9 cellular contexts compared by ENCODE assay signal in the genomic region with DNA sequence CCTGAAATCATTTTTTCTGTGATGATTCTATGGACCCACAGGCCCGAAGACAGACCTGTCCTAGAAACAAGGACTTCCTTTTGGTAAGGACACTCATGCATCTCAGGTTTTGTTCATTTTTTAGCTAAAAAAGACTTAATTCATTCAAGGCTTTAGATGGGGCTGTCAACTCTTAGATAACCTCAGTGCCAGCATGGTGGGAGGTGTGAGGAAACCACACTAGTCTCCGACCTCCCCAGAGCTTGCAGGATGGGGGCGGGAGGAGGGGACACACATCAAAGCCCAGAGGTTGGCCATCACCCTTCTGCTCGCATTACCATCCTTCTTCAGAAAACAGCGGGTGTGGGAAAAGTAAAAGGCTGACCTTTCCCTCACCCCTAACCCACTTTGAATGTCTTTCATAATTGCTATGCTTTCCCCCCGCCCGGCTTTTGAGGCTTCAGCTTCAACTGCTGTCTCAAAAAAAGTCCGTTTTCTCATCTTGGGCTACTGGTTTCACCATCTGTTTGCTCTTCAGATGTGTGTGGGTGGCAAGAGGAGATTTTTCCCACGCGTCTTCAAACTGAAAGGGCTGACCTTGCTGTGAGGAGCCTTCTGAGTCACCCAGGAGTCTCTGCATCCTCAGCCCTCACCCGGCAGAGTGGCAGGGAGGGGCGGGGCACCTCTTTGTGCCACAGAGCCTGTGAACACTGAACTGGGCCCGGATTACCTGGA. TPM values are rescaled to one million over a fixed set of nuclear protein-coding genes. Genes with fewer than 3 reads are reported as not detected.
DNase-seq lines count a peak whose midpoint lies in the region; ATAC-seq and TF ChIP-seq lines count a peak whose summit lies in the region.
"Had no signal": no experiment of that assay in that cellular context is flagged by ENCODE, and none has a peak within 500 bp of the region (broad histone marks: within the 10 kb centered on the region; RNA-seq: fewer than 3 reads in every experiment).

No MANE protein-coding gene starts in this region.

- H3K4me3 Mint-ChIP-seq in CD4-positive, alpha-beta T cell: peak overlapping the region; percentile 87
- peak overlapping the region; percentile 53 for H3K4me3 Mint-ChIP-seq in activated CD4-positive, alpha-beta T cell treated with anti-CD3 and anti-CD28 coated beads, Interleukin-2, amount 10 ng/mL, durations not matched to agents 7 days and 5 days
- no peak overlapping the region for H3K4me3 Mint-ChIP-seq in endothelial cell (ENCODE audit: unreplicated experiment)

- no peaks in the 10 kb centered on the region for H3K27me3 Mint-ChIP-seq in CD4-positive, alpha-beta T cell
- peaks cover 47% of the 10 kb centered on the region for H3K27me3 Mint-ChIP-seq in activated CD4-positive, alpha-beta T cell treated with anti-CD3 and anti-CD28 coated beads, Interleukin-2, amount 10 ng/mL, durations not matched to agents 7 days and 5 days
- H3K27me3 Mint-ChIP-seq in endothelial cell (ENCODE audit: unreplicated experiment): no peaks in the 10 kb centered on the region

- H3K4me1 Mint-ChIP-seq in CD4-positive, alpha-beta T cell (ENCODE audit: low read depth): peaks cover 49% of the 10 kb centered on the region
- H3K4me1 Mint-ChIP-seq in activated CD4-positive, alpha-beta T cell treated with anti-CD3 and anti-CD28 coated beads, Interleukin-2, amount 10 ng/mL, durations not matched to agents 7 days and 5 days: peaks cover 18% of the 10 kb centered on the region
- no peaks in the 10 kb centered on the region for H3K4me1 Mint-ChIP-seq in endothelial cell (ENCODE audit: unreplicated experiment)

- no peaks in the 10 kb centered on the region for H3K9me3 Mint-ChIP-seq in CD4-positive, alpha-beta T cell
- no peaks in the 10 kb centered on the region for H3K9me3 Mint-ChIP-seq in activated CD4-positive, alpha-beta T cell treated with anti-CD3 and anti-CD28 coated beads, Interleukin-2, amount 10 ng/mL, durations not matched to agents 7 days and 5 days
- H3K9me3 Mint-ChIP-seq in endothelial cell (ENCODE audit: unreplicated experiment): no peaks in the 10 kb centered on the region

- CTCF ChIA-PET in CD4-positive, alpha-beta T cell (lab: Charles Lee): interaction anchor here (0.8 kb wide), 1 partner anchor 162 kb away, joined by 3 read pairs; no protein-coding TSS in a partner anchor
- CTCF ChIA-PET in activated CD4-positive, alpha-beta T cell treated with anti-CD3 and anti-CD28 coated beads, Interleukin-2, amount 10 ng/mL, durations not matched to agents 7 days and 5 days (lab: Charles Lee): interaction anchor here (1.2 kb wide), 1 partner anchor 9 kb away, joined by 4 read pairs; no protein-coding TSS in a partner anchor

- no peak overlapping the region for H3K27ac ChIP-seq in CD4-positive, alpha-beta T cell (ENCODE audit: low read depth, low read length)
- H3K27ac ChIP-seq: parathyroid adenoma had no signal

- no peak for TF ChIP-seq CTCF in CD4-positive, alpha-beta T cell (IDR thresholded peaks at IDR 0.05)
- TF ChIP-seq CTCF in endothelial cell (IDR thresholded peaks at IDR 0.05; ENCODE audit: unreplicated experiment): no peak

- no peaks in the 10 kb centered on the region for H3K27me3 ChIP-seq in CD4-positive, alpha-beta T cell (ENCODE audit: control insufficient read depth, insufficient read depth, low read length)

- POLR2A ChIA-PET in CD4-positive, alpha-beta T cell (lab: Charles Lee): interaction anchor here (0.6 to 1.2 kb wide), 5 partner anchors 11 to 227 kb away, joined by 3 to 4 read pairs (median 3); a partner anchor contains a TSS
- POLR2A ChIA-PET in activated CD4-positive, alpha-beta T cell treated with anti-CD3 and anti-CD28 coated beads, Interleukin-2, amount 10 ng/mL, durations not matched to agents 7 days and 5 days (lab: Charles Lee): interaction anchor here (0.7 kb wide), 1 partner anchor 318 kb away, joined by 3 read pairs; no protein-coding TSS in a partner anchor

- peak overlapping the region; percentile 72 for H3K27ac Mint-ChIP-seq in CD4-positive, alpha-beta T cell
- peak overlapping the region; percentile 2 for H3K27ac Mint-ChIP-seq in activated CD4-positive, alpha-beta T cell treated with anti-CD3 and anti-CD28 coated beads, Interleukin-2, amount 10 ng/mL, durations not matched to agents 7 days and 5 days
- H3K27ac Mint-ChIP-seq in endothelial cell (ENCODE audit: unreplicated experiment): no peak overlapping the region

- intact Hi-C loops in CD4-positive, alpha-beta T cell (cut with DNase I, micrococcal nuclease): loop anchor here (2.0 to 5.0 kb wide), 3 partner anchors 43 to 73 kb away; a partner anchor contains a TSS

- peak; percentile 88 for ATAC-seq in CD4-positive, alpha-beta T cell (ENCODE audit: poor library complexity)
- ATAC-seq in GM21360 (IDR thresholded peaks at IDR 0.05; ENCODE audit: unreplicated experiment) (peak; percentile 79), HG03558 (IDR thresholded peaks at IDR 0.05; ENCODE audit: extremely low read depth, unreplicated experiment) (peak; percentile 85)

- peaks cover 25% of the 10 kb centered on the region for H3K36me3 Mint-ChIP-seq in CD4-positive, alpha-beta T cell (ENCODE audit: low read depth)
- H3K36me3 Mint-ChIP-seq in activated CD4-positive, alpha-beta T cell treated with anti-CD3 and anti-CD28 coated beads, Interleukin-2, amount 10 ng/mL, durations not matched to agents 7 days and 5 days (ENCODE audit: low read depth): peaks cover 14% of the 10 kb centered on the region
- peaks cover 7% of the 10 kb centered on the region for H3K36me3 Mint-ChIP-seq in endothelial cell (ENCODE audit: low read depth, unreplicated experiment)

- peak; percentile 47 to 73 (median 62) for DNase-seq in CD4-positive, alpha-beta T cell
- DNase-seq in activated CD4-positive, alpha-beta T cell treated with anti-CD3 and anti-CD28 coated beads, Interleukin-2, amount 10 ng/mL, durations not matched to agents 7 days and 5 days: peak; percentile 67
- peak; percentile 10 for DNase-seq in effector CD8-positive, alpha-beta T cell (lab: John Stamatoyannopoulos, UW)
- DNase-seq in smooth muscle cell of the brain vasculature (ENCODE audit: low read depth, low spot score) (peak; percentile 57), endothelial cell (ENCODE audit: low spot score) (no peak), KBM-7 (no peak)

- in situ Hi-C loops in KBM-7 (cut with MboI; ENCODE audit: low pct_unique_long_range_greater_than_20kb, low sequenced_read_pairs): no loop called here

- no peaks in the 10 kb centered on the region for H3K9me3 ChIP-seq in CD4-positive, alpha-beta T cell (ENCODE audit: control insufficient read depth, low read length)

RNA-seq across cellular contexts. Expression of a gene that starts 27.6 kb away (rescaled TPM):
- 1 to 10 TPM; 1.7 to 2.0 TPM for total RNA-seq in CD4-positive, alpha-beta T cell
- 10 to 100 TPM; 17.6 to 18.0 TPM for total RNA-seq in activated CD4-positive, alpha-beta T cell treated with anti-CD3 and anti-CD28 coated beads, Interleukin-2, amount 10 ng/mL, durations not matched to agents 7 days and 5 days
- total RNA-seq in endothelial cell (ENCODE audit: unreplicated experiment): not detected

RNA-seq across cellular contexts. Expression of a gene that starts 29.3 kb away (rescaled TPM):
- total RNA-seq in CD4-positive, alpha-beta T cell: 1 to 10 TPM; 6.5 to 7.4 TPM
- total RNA-seq in activated CD4-positive, alpha-beta T cell treated with anti-CD3 and anti-CD28 coated beads, Interleukin-2, amount 10 ng/mL, durations not matched to agents 7 days and 5 days: under 1 TPM in 1 of 2 experiments, not detected in 1; 0.15 TPM
- not detected for total RNA-seq in endothelial cell (ENCODE audit: unreplicated experiment)

Comparison
In these comparisons a context has a peak if more than half of its experiments do, and no peak if none do; other contexts are left out.
1. DNase-seq: peak in CD4-positive, alpha-beta T cell (10 of 10), activated CD4-positive, alpha-beta T cell treated with anti-CD3 and anti-CD28 coated beads, Interleukin-2, amount 10 ng/mL, durations not matched to agents 7 days and 5 days (single experiment), effector CD8-positive, alpha-beta T cell (single experiment) and smooth muscle cell of the brain vasculature (single experiment); none in endothelial cell (single experiment) and KBM-7 (single experiment).
2. RNA of a gene that starts 27.6 kb away (total RNA-seq): 17.6 to 18.0 TPM in activated CD4-positive, alpha-beta T cell treated with anti-CD3 and anti-CD28 coated beads, Interleukin-2, amount 10 ng/mL, durations not matched to agents 7 days and 5 days; 1.7 to 2.0 TPM in CD4-positive, alpha-beta T cell and not detected in endothelial cell (single experiment); every median in the first group is over 4 times any median in the second.
3. Peak in every context shown above with its lines, with median percentiles within 50 percentile points of each other: ATAC-seq.